8 cellular contexts compared by ENCODE assay signal in the genomic region with DNA sequence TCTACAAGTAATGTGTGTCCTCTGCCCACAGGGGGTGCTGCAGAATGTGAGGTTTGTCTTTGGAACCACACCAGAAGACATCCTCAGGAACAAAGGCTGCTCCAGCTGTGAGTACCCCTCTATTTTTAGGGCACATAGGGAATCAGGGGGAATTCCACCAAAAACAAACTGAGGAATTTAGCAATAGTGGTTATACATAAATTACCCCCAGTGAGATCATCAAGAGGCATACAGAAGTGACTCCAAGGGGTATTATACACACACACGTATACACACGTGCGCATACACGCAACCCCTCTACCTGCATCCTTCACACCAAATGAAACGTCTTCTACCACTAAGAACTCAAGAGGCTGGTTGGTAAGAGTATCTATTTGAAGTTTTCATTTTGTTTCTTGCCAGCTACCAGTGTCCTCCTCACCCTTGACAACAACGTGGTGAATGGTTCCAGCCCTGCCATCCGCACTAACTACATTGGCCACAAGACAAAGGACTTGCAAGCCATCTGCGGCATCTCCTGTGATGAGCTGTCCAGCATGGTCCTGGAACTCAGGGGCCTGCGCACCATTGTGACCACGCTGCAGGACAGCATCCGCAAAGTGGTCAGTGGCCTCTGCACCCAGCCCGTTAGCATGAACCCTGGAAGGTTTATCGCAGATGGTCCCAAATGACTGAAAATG.
DNase-seq lines count a peak whose midpoint lies in the region; ATAC-seq and TF ChIP-seq lines count a peak whose summit lies in the region.

No MANE protein-coding gene starts in this region.

- no peak for ATAC-seq in HG03469 (IDR thresholded peaks at IDR 0.05; ENCODE audit: unreplicated experiment)

- peak overlapping the region; percentile 83 to 97 for H3K4me3 ChIP-seq in foreskin fibroblast (ENCODE audit: low read depth in 1 of 2, low read length in 2 of 2)

- peak; percentile 29 for DNase-seq in DMS 273 (lab: John Stamatoyannopoulos, UW; ENCODE audit: unreplicated experiment)
- DNase-seq in DMS 273 treated with DMSO at 0.1 percent for 48 hours (lab: John Stamatoyannopoulos, UW) = no peak
- peak; percentile 23 for DNase-seq in T-helper 9 cell
- DNase-seq in foreskin fibroblast = peak; percentile 40 to 54
- peak; percentile 33 for DNase-seq in stimulated activated CD4-positive, alpha-beta T cell treated with anti-CD3 and anti-CD28 coated beads, Interleukin-4, amount 100 ng/mL, for 24 hours
- DNase-seq in COR-L47 (lab: John Stamatoyannopoulos, UW) = no peak
- DNase-seq in effector CD4-positive, alpha-beta T cell = no peak

- peak; percentile 20 for TF ChIP-seq CTCF in foreskin fibroblast (IDR thresholded peaks at IDR 0.05; ENCODE audit: low read depth, low read length)

Comparison
In these comparisons a context has a peak if more than half of its experiments do, and no peak if none do; other contexts are left out.
1. DNase-seq: peak in DMS 273 (single experiment), T-helper 9 cell (single experiment), foreskin fibroblast (2 of 2) and stimulated activated CD4-positive, alpha-beta T cell treated with anti-CD3 and anti-CD28 coated beads, Interleukin-4, amount 100 ng/mL, for 24 hours (single experiment); none in DMS 273 treated with DMSO at 0.1 percent for 48 hours (single experiment), COR-L47 (single experiment) and effector CD4-positive, alpha-beta T cell (single experiment).